Comparison of ENCODE assay signal across 35 cellular contexts in the genomic region with DNA sequence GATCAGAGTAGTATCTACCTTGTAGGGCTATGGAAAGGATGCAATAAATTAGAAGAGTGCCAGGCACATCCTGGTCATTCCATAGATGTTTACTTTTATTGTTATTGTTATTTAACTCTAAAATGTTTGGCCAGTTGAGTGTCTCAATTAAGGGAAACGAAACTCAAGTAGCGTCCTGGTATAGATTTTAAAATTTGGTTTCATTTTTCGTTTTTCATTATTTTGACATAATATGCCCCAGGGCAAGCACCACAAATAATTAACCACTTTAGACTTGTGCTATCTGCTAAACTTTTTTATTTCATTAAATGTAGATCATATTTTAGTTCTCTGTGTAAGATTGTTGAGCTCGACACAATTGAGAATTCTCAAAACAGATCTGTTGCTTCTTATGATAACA.
A peak's percentile ranks its signal among the peaks of the same experiment; 100 is the strongest.
DNase-seq lines count a peak whose midpoint lies in the region; ATAC-seq and TF ChIP-seq lines count a peak whose summit lies in the region.
"Had no signal": no experiment of that assay in that cellular context is flagged by ENCODE, and none has a peak within 500 bp of the region (broad histone marks: within the 10 kb centered on the region; RNA-seq: fewer than 3 reads in every experiment).

No MANE protein-coding gene starts in this region.

- H3K27ac ChIP-seq in prostate gland = no peak overlapping the region
- H3K27ac ChIP-seq: heart right ventricle, neutrophil, PC-9, psoas muscle, sigmoid colon, tibial nerve had no signal

- H3K36me3 Mint-ChIP-seq in osteocyte (ENCODE audit: unreplicated experiment) = peaks cover 2% of the 10 kb centered on the region
- H3K36me3 Mint-ChIP-seq: activated naive CD8-positive, alpha-beta T cell treated with anti-CD3 and anti-CD28 coated beads, Interleukin-2, amount 10 ng/mL, durations not matched to agents 7 days and 5 days; CD4-positive, alpha-beta memory T cell; IgD-negative memory B cell; naive thymus-derived CD4-positive, alpha-beta T cell had no signal

- H3K27ac Mint-ChIP-seq in osteocyte (ENCODE audit: unreplicated experiment) = no peak overlapping the region
- H3K27ac Mint-ChIP-seq: activated naive CD8-positive, alpha-beta T cell treated with anti-CD3 and anti-CD28 coated beads, Interleukin-2, amount 10 ng/mL, durations not matched to agents 7 days and 5 days; B cell; CD4-positive, alpha-beta memory T cell; IgD-negative memory B cell; naive thymus-derived CD4-positive, alpha-beta T cell; T-helper 1 cell treated with Interleukin-12 subunit alpha and Interleukin-12 subunit beta and Interleukin-4 antibody, amounts not matched to agents 30 μg/mL and 1 μg/mL, for 36 hours had no signal

- H3K36me3 ChIP-seq in prostate gland = no peaks in the 10 kb centered on the region
- H3K36me3 ChIP-seq: heart right ventricle, neutrophil, sigmoid colon, tibial nerve had no signal

- no peaks in the 10 kb centered on the region for H3K9me3 ChIP-seq in prostate gland
- H3K9me3 ChIP-seq: heart right ventricle, neutrophil, psoas muscle, sigmoid colon, tibial nerve had no signal

- H3K4me3 ChIP-seq in prostate gland = no peak overlapping the region
- H3K4me3 ChIP-seq: heart right ventricle, lung, PC-9, psoas muscle, sigmoid colon, tibial nerve had no signal

- H3K4me1 ChIP-seq in prostate gland (replicated peaks) = no peaks in the 10 kb centered on the region
- H3K4me1 ChIP-seq: heart right ventricle, psoas muscle, sigmoid colon, tibial nerve had no signal

- WGBS in prostate gland = 83% methylated on average over 4 of the region's 4 CpGs

- TF ChIP-seq CTCF in osteocyte (IDR thresholded peaks at IDR 0.05) (no peak), prostate gland (IDR thresholded peaks at IDR 0.05) (no peak)

- ATAC-seq in GM18508 (IDR thresholded peaks at IDR 0.05; ENCODE audit: insufficient read depth, unreplicated experiment) (peak; percentile 60), GM19395 (IDR thresholded peaks at IDR 0.05; ENCODE audit: unreplicated experiment) (peak; percentile 85), HG03064 (IDR thresholded peaks at IDR 0.05; ENCODE audit: low read depth, unreplicated experiment) (peak; percentile 68), left colon (no peak)
- ATAC-seq: activated CD4-positive, CD25-positive, alpha-beta regulatory T cell treated with anti-CD3 and anti-CD28 coated beads, Interleukin-2, amount 50 U/mL, for 24 hours; heart right ventricle; naive thymus-derived CD4-positive, alpha-beta T cell; psoas muscle; SK-N-SH treated with all-trans-retinoic acid at 6 μM for 48 hours had no signal

- H3K27me3 ChIP-seq in prostate gland (replicated peaks; ENCODE audit: insufficient read depth) = no peaks in the 10 kb centered on the region
- H3K27me3 ChIP-seq: heart right ventricle, neutrophil, sigmoid colon, tibial nerve had no signal

- DNase-seq in MV-4-11 (lab: John Stamatoyannopoulos, UW) (peak; percentile 14), osteocyte (ENCODE audit: extremely low spot score, unreplicated experiment) (no peak), COR-L47 (lab: John Stamatoyannopoulos, UW) (no peak), left colon (no peak), prostate gland (ENCODE audit: low spot score) (no peak)
- DNase-seq: ACHN; activated CD4-positive, alpha-beta T cell treated with anti-CD3 and anti-CD28 coated beads, Interleukin-2, amount 50 U/mL, for 48 hours; activated gamma-delta T cell treated with Interleukin-2 at 50 U/mL for 16 hours; activated naive CD8-positive, alpha-beta T cell treated with anti-CD3 and anti-CD28 coated beads, Interleukin-2, amount 10 ng/mL, durations not matched to agents 7 days and 5 days; activated T-cell treated with anti-CD3 and anti-CD28 coated beads, Interleukin-2, amount 50 U/mL, for 48 hours; aorta; CD4-positive, alpha-beta memory T cell; HCEC 1CT; heart right ventricle; kidney; naive thymus-derived CD4-positive, alpha-beta T cell; NCI-H1092 treated with DMSO at 0.1 percent for 48 hours; NCI-H1694 treated with DMSO at 0.1 percent for 48 hours; NCI-H510A; PC-9; psoas muscle; sigmoid colon; stimulated activated CD4-positive, alpha-beta T cell treated with anti-CD3 and anti-CD28 coated beads, Interleukin-12 subunit alpha, Interleukin-12 subunit beta, amount 100 ng/mL, for 4 hours; stimulated activated CD4-positive, alpha-beta T cell treated with anti-CD3 and anti-CD28 coated beads, Interleukin-2, amount 100 ng/mL, for 48 hours had no signal

- peaks cover 15% of the 10 kb centered on the region for H3K9me3 Mint-ChIP-seq in osteocyte (ENCODE audit: unreplicated experiment)
- H3K9me3 Mint-ChIP-seq: activated naive CD8-positive, alpha-beta T cell treated with anti-CD3 and anti-CD28 coated beads, Interleukin-2, amount 10 ng/mL, durations not matched to agents 7 days and 5 days; CD4-positive, alpha-beta memory T cell; T-helper 1 cell treated with Interleukin-12 subunit alpha and Interleukin-12 subunit beta and Interleukin-4 antibody, amounts not matched to agents 30 μg/mL and 1 μg/mL, for 36 hours had no signal

- no peak for TF ChIP-seq POLR2A in prostate gland (IDR thresholded peaks at IDR 0.05)

- no peaks in the 10 kb centered on the region for H3K4me1 Mint-ChIP-seq in osteocyte (ENCODE audit: unreplicated experiment)
- H3K4me1 Mint-ChIP-seq: activated naive CD8-positive, alpha-beta T cell treated with anti-CD3 and anti-CD28 coated beads, Interleukin-2, amount 10 ng/mL, durations not matched to agents 7 days and 5 days; B cell; CD4-positive, alpha-beta memory T cell; naive thymus-derived CD4-positive, alpha-beta T cell had no signal

- intact Hi-C loops in left colon (cut with DNase I, micrococcal nuclease) (no loop called here), prostate gland (cut with DNase I) (no loop called here)

- no peaks in the 10 kb centered on the region for H3K27me3 Mint-ChIP-seq in osteocyte (ENCODE audit: unreplicated experiment)
- H3K27me3 Mint-ChIP-seq: CD4-positive, alpha-beta memory T cell had no signal

- no peak overlapping the region for H3K4me3 Mint-ChIP-seq in osteocyte (ENCODE audit: unreplicated experiment)
- H3K4me3 Mint-ChIP-seq: activated naive CD8-positive, alpha-beta T cell treated with anti-CD3 and anti-CD28 coated beads, Interleukin-2, amount 10 ng/mL, durations not matched to agents 7 days and 5 days; B cell; CD4-positive, alpha-beta memory T cell; naive thymus-derived CD4-positive, alpha-beta T cell; T-helper 1 cell treated with Interleukin-12 subunit alpha and Interleukin-12 subunit beta and Interleukin-4 antibody, amounts not matched to agents 30 μg/mL and 1 μg/mL, for 36 hours had no signal
